ENCODE assay signal across 1 cellular context in the genomic region with DNA sequence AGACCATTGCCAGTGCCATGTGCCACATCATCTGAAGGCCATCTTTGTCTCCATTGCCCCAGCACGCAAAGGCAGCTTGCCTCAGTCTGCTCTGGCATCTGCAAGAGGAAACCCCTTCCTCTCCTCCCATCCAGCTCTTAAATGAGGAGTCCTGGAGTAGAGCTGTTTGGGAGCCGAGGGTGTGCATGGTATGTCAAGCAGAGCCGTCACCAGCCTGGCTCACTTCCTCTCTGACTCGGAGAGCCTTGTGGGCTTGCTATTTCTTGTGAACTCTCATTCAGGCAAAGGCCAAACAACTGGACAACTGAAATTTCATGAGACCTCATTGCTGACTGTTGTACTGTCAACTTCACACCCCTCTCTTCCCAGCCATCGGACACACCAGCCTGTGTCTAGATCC.
TF ChIP-seq lines count a peak whose summit lies in the region.

No MANE protein-coding gene starts in this region.

TF ChIP-seq in IMR-90, 13 proteins besides CTCF, POLR2A, EP300 and RAD21 (continued from another document):
- no peak for TF ChIP-seq MXI1 (IDR thresholded peaks at IDR 0.05; ENCODE audit: borderline replicate concordance, low read depth, low read length)
- no peak for TF ChIP-seq NFE2L2 (IDR thresholded peaks at IDR 0.05; ENCODE audit: low read depth, low read length)
